ENCODE assay signal across 8 cellular contexts in genomic region chr14:75709207-75709812, GRCh38. TPM values are rescaled to one million over a fixed set of nuclear protein-coding genes. Genes with fewer than 3 reads are reported as not detected.
A peak's percentile ranks its signal among the peaks of the same experiment; 100 is the strongest.
DNase-seq lines count a peak whose midpoint lies in the region; ATAC-seq and TF ChIP-seq lines count a peak whose summit lies in the region.

No MANE protein-coding gene starts in this region.

- H3K4me3 ChIP-seq in breast epithelium: no peak overlapping the region

- intact Hi-C loops in breast epithelium (cut with DNase I; ENCODE audit: low total_unique reads): no loop called here

- no peaks in the 10 kb centered on the region for H3K9me3 ChIP-seq in breast epithelium

- no peaks in the 10 kb centered on the region for H3K27me3 ChIP-seq in breast epithelium

- no peak for TF ChIP-seq POLR2A in breast epithelium (IDR thresholded peaks at IDR 0.05)

- no peak for ATAC-seq in GM21723 (IDR thresholded peaks at IDR 0.05; ENCODE audit: unreplicated experiment)

- in situ Hi-C loops in ACHN (cut with HindIII; ENCODE audit: low pct_ligation_motif_present, low pct_unique_long_range_greater_than_20kb, low sequenced_read_pairs): no loop called here

- peak; percentile 72 for DNase-seq in ACHN
- DNase-seq in GM19240 (ENCODE audit: insufficient read length, low spot score): peak; percentile 45
- DNase-seq in NCI-H2107 treated with DMSO at 0.1 percent for 48 hours (lab: John Stamatoyannopoulos, UW; ENCODE audit: unreplicated experiment): peak; percentile 79
- DNase-seq in breast epithelium (ENCODE audit: low spot score in 2 of 2): peak; percentile 67 to 83
- DNase-seq in iris pigment epithelial cell (ENCODE audit: low read depth): peak; percentile 87
- peak; percentile 1 to 32 for DNase-seq in stimulated activated CD4-positive, alpha-beta T cell treated with anti-CD3 and anti-CD28 coated beads, Interleukin-1b, Interleukin-23, amount 100 ng/mL, for 1 hour (ENCODE audit: low read depth in 2 of 2)

- TF ChIP-seq CTCF in VCaP (conservative IDR thresholded peaks at IDR 0.05) (peak; percentile 86), breast epithelium (IDR thresholded peaks at IDR 0.05) (peak; percentile 53 to 80 (median 77))

- peaks cover 0 to 5% of the 10 kb centered on the region in 2 donors for H3K4me1 ChIP-seq in breast epithelium

- H3K27ac ChIP-seq in VCaP (no peak overlapping the region), breast epithelium (no peak overlapping the region)

- H3K36me3 ChIP-seq in breast epithelium: no peaks in the 10 kb centered on the region

RNA-seq across cellular contexts. Expression of gene TTLL5, which starts 48.3 kb away (rescaled TPM):
- total RNA-seq in breast epithelium: 10 to 100 TPM; 21.9 to 66.6 (median 35.7) TPM

RNA-seq across cellular contexts. Expression of gene ERG28, which starts 48.6 kb away (rescaled TPM):
- total RNA-seq in breast epithelium: 1 to 10 TPM; 4.5 to 9.7 (median 5.9) TPM

Comparison
In these comparisons a context has a peak if more than half of its experiments do, and no peak if none do; other contexts are left out.
1. DNase-seq: peak in every context shown above with its lines; median percentile 87 in iris pigment epithelial cell; 79 in NCI-H2107 treated with DMSO at 0.1 percent for 48 hours; 75 in breast epithelium; 72 in ACHN; 45 in GM19240; 16 in stimulated activated CD4-positive, alpha-beta T cell treated with anti-CD3 and anti-CD28 coated beads, Interleukin-1b, Interleukin-23, amount 100 ng/mL, for 1 hour.